6 cellular contexts compared by ENCODE assay signal in genomic region chr7:151008511-151009323, GRCh38. TPM values are rescaled to one million over a fixed set of nuclear protein-coding genes. Genes with fewer than 3 reads are reported as not detected.
DNase-seq lines count a peak whose midpoint lies in the region; ATAC-seq lines count a peak whose summit lies in the region.

No MANE protein-coding gene starts in this region.

- in situ Hi-C loops in G401 (cut with HindIII; ENCODE audit: low sequenced_read_pairs): no loop called here

- peak overlapping the region; percentile 82 for H3K4me3 Mint-ChIP-seq in activated T-cell treated with anti-CD3 and anti-CD28 coated beads, Interleukin-2, amount 50 U/mL, for 24 hours

- ATAC-seq in HG03571 (IDR thresholded peaks at IDR 0.05; ENCODE audit: unreplicated experiment): peak; percentile 88
- no peak for ATAC-seq in HG03342 (IDR thresholded peaks at IDR 0.05; ENCODE audit: unreplicated experiment)

- H3K36me3 Mint-ChIP-seq in activated T-cell treated with anti-CD3 and anti-CD28 coated beads, Interleukin-2, amount 50 U/mL, for 24 hours (ENCODE audit: low read depth): peaks cover 5% of the 10 kb centered on the region

- H3K27ac Mint-ChIP-seq in activated T-cell treated with anti-CD3 and anti-CD28 coated beads, Interleukin-2, amount 50 U/mL, for 24 hours: peak overlapping the region; percentile 88

- H3K9me3 Mint-ChIP-seq in activated T-cell treated with anti-CD3 and anti-CD28 coated beads, Interleukin-2, amount 50 U/mL, for 24 hours: no peaks in the 10 kb centered on the region

- no peaks in the 10 kb centered on the region for H3K27me3 Mint-ChIP-seq in activated T-cell treated with anti-CD3 and anti-CD28 coated beads, Interleukin-2, amount 50 U/mL, for 24 hours

- H3K4me1 Mint-ChIP-seq in activated T-cell treated with anti-CD3 and anti-CD28 coated beads, Interleukin-2, amount 50 U/mL, for 24 hours (ENCODE audit: low read depth): peaks cover 56% of the 10 kb centered on the region

- peak; percentile 38 for DNase-seq in G401 (ENCODE audit: low spot score)
- peak; percentile 91 for DNase-seq in activated T-cell treated with anti-CD3 and anti-CD28 coated beads, Interleukin-2, amount 50 U/mL, for 24 hours
- peak; percentile 87 for DNase-seq in islet precursor cell
- peak; percentile 35 to 65 for DNase-seq in stimulated activated CD8-positive, alpha-beta memory T cell treated with anti-CD3 and anti-CD28 coated beads, Interleukin-7, amount 100 ng/mL, for 4 hours (ENCODE audit: low read depth in 2 of 2)

RNA-seq across cellular contexts. Expression of gene ATG9B, which starts 15.6 kb away (rescaled TPM):
- total RNA-seq in G401 (2014; rRNA removed; shearing (Covaris generic)): 0.34 and 0.49 TPM in 2 replicates

RNA-seq across cellular contexts. Expression of gene NOS3, which starts 17.9 kb away (rescaled TPM):
- 34.5 and 41.6 TPM in 2 replicates for total RNA-seq in G401 (2014; rRNA removed; shearing (Covaris generic))

RNA-seq across cellular contexts. Expression of gene ABCB8, which starts 19.5 kb away (rescaled TPM):
- 34.0 and 57.0 TPM in 2 replicates for total RNA-seq in G401 (2014; rRNA removed; shearing (Covaris generic))

RNA-seq across cellular contexts. Expression of gene KCNH2, which starts 30.6 kb away (rescaled TPM):
- total RNA-seq in G401 (2014; rRNA removed; shearing (Covaris generic)): 10.8 and 11.5 TPM in 2 replicates

RNA-seq across cellular contexts. Expression of gene ASIC3, which starts 39.6 kb away (rescaled TPM):
- total RNA-seq in G401 (2014; rRNA removed; shearing (Covaris generic)): not detected in 2 replicates

Comparison
In these comparisons a context has a peak if more than half of its experiments do, and no peak if none do; other contexts are left out.
1. DNase-seq: peak in every context shown above with its lines; median percentile 91 in activated T-cell treated with anti-CD3 and anti-CD28 coated beads, Interleukin-2, amount 50 U/mL, for 24 hours; 87 in islet precursor cell; 50 in stimulated activated CD8-positive, alpha-beta memory T cell treated with anti-CD3 and anti-CD28 coated beads, Interleukin-7, amount 100 ng/mL, for 4 hours; 38 in G401.